Comparison of ENCODE assay signal across 9 cellular contexts in the genomic region with DNA sequence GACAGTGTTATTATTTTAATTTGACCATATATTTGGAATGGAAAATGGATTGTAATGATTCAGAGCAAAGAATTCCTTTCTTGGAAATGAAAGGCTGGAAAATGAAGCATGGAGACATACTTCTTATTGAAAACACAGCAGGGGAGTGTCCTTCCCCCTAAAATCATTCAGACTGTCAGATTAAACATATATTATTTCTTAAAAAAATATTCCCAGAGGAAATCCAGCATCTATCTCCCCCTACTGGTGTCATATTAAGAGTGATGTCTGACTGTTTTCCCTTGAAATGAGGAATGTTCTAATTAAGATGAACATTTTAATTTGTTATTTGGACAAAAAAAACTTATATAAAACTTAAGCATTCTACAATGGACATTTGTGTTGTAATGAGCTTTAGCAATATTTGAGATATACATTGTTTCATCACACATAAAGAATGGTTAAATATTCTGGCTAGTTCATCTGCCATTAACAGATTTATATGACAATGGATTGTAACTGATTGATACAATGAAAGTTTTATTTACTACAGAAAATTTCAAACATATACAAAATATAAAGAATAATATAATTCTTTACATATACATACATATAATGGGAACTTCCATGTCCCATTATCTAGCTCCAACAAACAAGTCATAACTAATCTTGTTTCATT.
DNase-seq lines count a peak whose midpoint lies in the region; ATAC-seq, FAIRE-seq and TF ChIP-seq lines count a peak whose summit lies in the region.
"Had no signal": no experiment of that assay in that cellular context is flagged by ENCODE, and none has a peak within 500 bp of the region (broad histone marks: within the 10 kb centered on the region; RNA-seq: fewer than 3 reads in every experiment).

No MANE protein-coding gene starts in this region.

- DNase-seq in COR-L47 (lab: John Stamatoyannopoulos, UW) (peak; percentile 16), LHCN-M2 (ENCODE audit: low read depth) (peak; percentile 33)
- no peak for DNase-seq in activated naive CD8-positive, alpha-beta T cell treated with anti-CD3 and anti-CD28 coated beads for 36 hours
- DNase-seq: hypothalamus had no signal

- H3K4me1 Mint-ChIP-seq in nephron = peaks cover 5% of the 10 kb centered on the region
- peaks cover 14% of the 10 kb centered on the region for H3K4me1 Mint-ChIP-seq in activated naive CD8-positive, alpha-beta T cell treated with anti-CD3 and anti-CD28 coated beads for 36 hours

- H3K27me3 Mint-ChIP-seq in nephron (ENCODE audit: low read depth) = no peaks in the 10 kb centered on the region
- peaks cover 8% of the 10 kb centered on the region for H3K27me3 Mint-ChIP-seq in activated naive CD8-positive, alpha-beta T cell treated with anti-CD3 and anti-CD28 coated beads for 36 hours

- H3K9me3 Mint-ChIP-seq in nephron = peaks cover 12% of the 10 kb centered on the region
- H3K9me3 Mint-ChIP-seq in activated naive CD8-positive, alpha-beta T cell treated with anti-CD3 and anti-CD28 coated beads for 36 hours = peaks cover 7% of the 10 kb centered on the region

- H3K4me3 Mint-ChIP-seq in nephron = no peak overlapping the region
- no peak overlapping the region for H3K4me3 Mint-ChIP-seq in activated naive CD8-positive, alpha-beta T cell treated with anti-CD3 and anti-CD28 coated beads for 36 hours

- peak; percentile 57 to 66 (median 59) for TF ChIP-seq CTCF in nephron (IDR thresholded peaks at IDR 0.05; ENCODE audit: unreplicated experiment in 3 of 3)

- H3K27ac Mint-ChIP-seq in nephron = no peak overlapping the region
- no peak overlapping the region for H3K27ac Mint-ChIP-seq in activated naive CD8-positive, alpha-beta T cell treated with anti-CD3 and anti-CD28 coated beads for 36 hours

- ATAC-seq in HG03039 (IDR thresholded peaks at IDR 0.05; ENCODE audit: unreplicated experiment) = no peak
- ATAC-seq in HG03565 (IDR thresholded peaks at IDR 0.05; ENCODE audit: unreplicated experiment) = no peak
- no peak for ATAC-seq in GM19395 (IDR thresholded peaks at IDR 0.05; ENCODE audit: unreplicated experiment)

- H3K36me3 Mint-ChIP-seq in nephron (ENCODE audit: low read depth) = peaks cover 14% of the 10 kb centered on the region
- peaks cover 7% of the 10 kb centered on the region for H3K36me3 Mint-ChIP-seq in activated naive CD8-positive, alpha-beta T cell treated with anti-CD3 and anti-CD28 coated beads for 36 hours

- FAIRE-seq in colon (lab: Jason Lieb, UNC) = peak; percentile 82
